In genomic region chr9:135166566-135166965, GRCh38 we compare ENCODE assay signal across 22 cellular contexts.
"Had no signal": no experiment of that assay in that cellular context is flagged by ENCODE, and none has a peak within 500 bp of the region (broad histone marks: within the 10 kb centered on the region; RNA-seq: fewer than 3 reads in every experiment).

No MANE protein-coding gene starts in this region.

- H3K4me1 ChIP-seq: gastroesophageal sphincter, pancreas, prostate gland, upper lobe of left lung had no signal

- H3K4me3 ChIP-seq: gastroesophageal sphincter, pancreas, prostate gland, skin epidermis, upper lobe of left lung had no signal

- H3K9me3 ChIP-seq: gastroesophageal sphincter, pancreas, prostate gland, upper lobe of left lung had no signal

- DNase-seq: activated CD4-positive, alpha-beta T cell treated with anti-CD3 and anti-CD28 coated beads for 36 hours; activated CD4-positive, CD25-positive, alpha-beta regulatory T cell; activated CD8-positive, alpha-beta memory T cell treated with anti-CD3 and anti-CD28 coated beads, Interleukin-2, amount 50 U/mL, for 4 hours; activated effector memory CD4-positive, alpha-beta T cell treated with anti-CD3 and anti-CD28 coated beads, Interleukin-2, amount 50 U/mL, for 16 hours; activated naive CD4-positive, alpha-beta T cell treated with anti-CD3 and anti-CD28 coated beads for 36 hours; activated naive CD8-positive, alpha-beta T cell treated with anti-CD3 and anti-CD28 coated beads, Interleukin-2, amount 10 ng/mL, durations not matched to agents 7 days and 5 days; activated T-cell treated with anti-CD3 and anti-CD28 coated beads, Interleukin-2, amount 50 U/mL, for 1 hour; brain microvascular endothelial cell; effector CD4-positive, alpha-beta T cell; hippocampal formation; left cardiac atrium; left ventricle myocardium superior; pancreas; retina; stimulated activated CD4-positive, alpha-beta T cell treated with anti-CD3 and anti-CD28 coated beads, Interleukin-4, amount 100 ng/mL, for 24 hours; upper lobe of left lung had no signal

- H3K36me3 ChIP-seq: brain microvascular endothelial cell, gastroesophageal sphincter, pancreas, prostate gland, upper lobe of left lung had no signal

- H3K27me3 ChIP-seq: brain microvascular endothelial cell, pancreas, upper lobe of left lung had no signal

- ATAC-seq: activated CD4-positive, alpha-beta T cell treated with anti-CD3 and anti-CD28 coated beads for 36 hours; gastroesophageal sphincter; left ventricle myocardium superior; pancreas; sciatic nerve; stimulated activated effector memory CD8-positive, alpha-beta T cell treated with anti-CD3 and anti-CD28 coated beads, Interleukin-12 subunit alpha, Interleukin-12 subunit beta, amount 100 ng/mL, for 72 hours had no signal

- H3K27ac ChIP-seq: brain microvascular endothelial cell, epithelial cell of prostate, gastroesophageal sphincter, pancreas, prostate gland, skin epidermis, upper lobe of left lung had no signal
